8 cellular contexts compared by ENCODE assay signal in genomic region chr15:41493902-41494189, GRCh38. TPM values are rescaled to one million over a fixed set of nuclear protein-coding genes. Genes with fewer than 3 reads are reported as not detected.
DNase-seq lines count a peak whose midpoint lies in the region; ATAC-seq and TF ChIP-seq lines count a peak whose summit lies in the region.

No MANE protein-coding gene starts in this region.

- CTCF ChIA-PET in SK-N-SH (lab: Yijun Ruan, JAX): interaction anchor here (1.1 to 1.7 kb wide), 4 partner anchors 12 to 411 kb away, joined by 3 to 10 read pairs (median 4); no protein-coding TSS in a partner anchor

- H3F3A ChIP-seq in SK-N-SH (replicated peaks; ENCODE audit: insufficient read depth): peaks cover 4% of the 10 kb centered on the region
- H3F3A ChIP-seq in OCI-LY1 (ENCODE audit: insufficient read depth, low read length): no peaks in the 10 kb centered on the region

- H3K4me1 ChIP-seq in SK-N-SH (ENCODE audit: control insufficient read depth in 1 of 2, insufficient read depth in 2 of 2, low read depth in 1 of 2, low read length in 1 of 2) (peaks cover 6% of the 10 kb centered on the region in 2 experiments; a peak in 3 of 4 replicates), OCI-LY1 (ENCODE audit: insufficient read depth, low read length, severe bottlenecking) (peaks cover 29% of the 10 kb centered on the region), gastroesophageal sphincter (peaks cover 0 to 45% (median 22%) of the 10 kb centered on the region in 3 donors), subcutaneous abdominal adipose tissue (ENCODE audit: control insufficient read depth in 5 of 5, insufficient read depth in 5 of 5, low read length in 5 of 5) (peaks cover 1 to 39% (median 35%) of the 10 kb centered on the region in 5 donors)

- POLR2A ChIA-PET in SK-N-SH (lab: Yijun Ruan, JAX): interaction anchor here (2.2 kb wide), 1 partner anchor 50 kb away, joined by 8 read pairs; the partner anchor contains the start of gene RPAP1

- H3K9me3 ChIP-seq in SK-N-SH: no peaks in the 10 kb centered on the region
- H3K9me3 ChIP-seq in OCI-LY1 (ENCODE audit: low read length): no peaks in the 10 kb centered on the region
- no peaks in the 10 kb centered on the region for H3K9me3 ChIP-seq in gastroesophageal sphincter
- no peaks in the 10 kb centered on the region for H3K9me3 ChIP-seq in subcutaneous abdominal adipose tissue (ENCODE audit: control insufficient read depth in 5 of 5, low read length in 5 of 5)

- H3K79me2 ChIP-seq in SK-N-SH (ENCODE audit: insufficient read depth) (no peaks in the 10 kb centered on the region), OCI-LY1 (ENCODE audit: insufficient read depth, low read length) (no peaks in the 10 kb centered on the region)

- ATAC-seq in SK-N-SH treated with all-trans-retinoic acid at 6 μM for 48 hours (no peak), gastroesophageal sphincter (peak; percentile 13), GM21515 (IDR thresholded peaks at IDR 0.05; ENCODE audit: unreplicated experiment) (no peak)

- no peak for TF ChIP-seq RAD21 in SK-N-SH (IDR thresholded peaks at IDR 0.05; ENCODE audit: low read length)

- H3K27me3 ChIP-seq in SK-N-SH (ENCODE audit: insufficient read depth): no peaks in the 10 kb centered on the region
- H3K27me3 ChIP-seq in OCI-LY1 (ENCODE audit: insufficient read depth, low read length): peaks cover 11% of the 10 kb centered on the region
- peaks cover 44% of the 10 kb centered on the region for H3K27me3 ChIP-seq in gastroesophageal sphincter
- H3K27me3 ChIP-seq in subcutaneous abdominal adipose tissue (ENCODE audit: control insufficient read depth in 5 of 5, insufficient read depth in 4 of 5, low read length in 5 of 5): peaks cover 10 to 43% (median 29%) of the 10 kb centered on the region in 5 donors

- TF ChIP-seq CTCF in SK-N-SH (IDR thresholded peaks at IDR 0.05): no peak
- no peak for TF ChIP-seq CTCF in OCI-LY1 (IDR thresholded peaks at IDR 0.05; ENCODE audit: low read length)
- TF ChIP-seq CTCF in gastroesophageal sphincter (IDR thresholded peaks at IDR 0.05): no peak

- no peaks in the 10 kb centered on the region for H3K36me3 ChIP-seq in SK-N-SH (replicated peaks in 1 of 2; ENCODE audit: control insufficient read depth in 1 of 2, insufficient read depth in 2 of 2, low read length in 1 of 2)
- H3K36me3 ChIP-seq in OCI-LY1 (ENCODE audit: insufficient read depth, low read length): no peaks in the 10 kb centered on the region
- H3K36me3 ChIP-seq in gastroesophageal sphincter: no peaks in the 10 kb centered on the region
- no peaks in the 10 kb centered on the region for H3K36me3 ChIP-seq in subcutaneous abdominal adipose tissue (ENCODE audit: control insufficient read depth in 5 of 5, insufficient read depth in 5 of 5, low read length in 5 of 5)

- peak overlapping the region; percentile 56 to 74 for H3K4me3 ChIP-seq in SK-N-SH (ENCODE audit: low read depth in 2 of 2, low read length in 1 of 2)
- H3K4me3 ChIP-seq in OCI-LY1 (ENCODE audit: low read depth, low read length, poor library complexity, severe bottlenecking): peak overlapping the region; percentile 80
- peak overlapping the region; percentile 19 to 66 for H3K4me3 ChIP-seq in gastroesophageal sphincter
- H3K4me3 ChIP-seq in subcutaneous abdominal adipose tissue (ENCODE audit: low read depth in 1 of 5, low read length in 5 of 5): peak overlapping the region in 4 of 5 donors; percentile 50 to 70 (median 60)

- WGBS in SK-N-SH (ENCODE audit: low lambda C conversion rate): no CpG with 5 or more reads among the region's 41 CpGs
- no CpG with 5 or more reads among the region's 41 CpGs for WGBS in gastroesophageal sphincter (ENCODE audit: low coverage in 1 of 2), 2 donors

- DNase-seq in SK-N-SH (no peak), ACHN (no peak), GDM1 (lab: John Stamatoyannopoulos, UW) (no peak)

- in situ Hi-C loops in ACHN (cut with HindIII; ENCODE audit: low pct_ligation_motif_present, low pct_unique_long_range_greater_than_20kb, low sequenced_read_pairs): no loop called here

- H3K9ac ChIP-seq in SK-N-SH (no peak overlapping the region), OCI-LY1 (ENCODE audit: low read length) (no peak overlapping the region; the same call in 1 of the 2 replicates), subcutaneous abdominal adipose tissue (ENCODE audit: low read length in 5 of 5) (no peak overlapping the region)

- TF ChIP-seq EP300 in SK-N-SH (IDR thresholded peaks at IDR 0.05; ENCODE audit: borderline replicate concordance in 1 of 2, low read depth in 1 of 2, low read length in 1 of 2) (no peak), gastroesophageal sphincter (IDR thresholded peaks at IDR 0.05) (no peak)

- H3K27ac ChIP-seq in SK-N-SH (ENCODE audit: low read depth in 2 of 2, low read length in 1 of 2) (no peak overlapping the region), OCI-LY1 (ENCODE audit: low read depth, low read length, poor library complexity, severe bottlenecking) (no peak overlapping the region), gastroesophageal sphincter (peak overlapping the region in 1 of 4 donors; percentile 14), subcutaneous abdominal adipose tissue (ENCODE audit: low read depth, low read length) (no peak overlapping the region)

- no peaks in the 10 kb centered on the region for H3K9me2 ChIP-seq in SK-N-SH
- no peaks in the 10 kb centered on the region for H3K9me2 ChIP-seq in OCI-LY1 (ENCODE audit: low read depth, low read length)

- H3K4me2 ChIP-seq in SK-N-SH (peak overlapping the region; percentile 83), OCI-LY1 (ENCODE audit: low read length) (peak overlapping the region; percentile 100)

- no peak for TF ChIP-seq POLR2A in gastroesophageal sphincter (IDR thresholded peaks at IDR 0.05)

- no peaks in the 10 kb centered on the region for H4K20me1 ChIP-seq in SK-N-SH (ENCODE audit: insufficient read depth)
- no peaks in the 10 kb centered on the region for H4K20me1 ChIP-seq in OCI-LY1 (ENCODE audit: insufficient read depth, low read length)

- H2AFZ ChIP-seq in SK-N-SH (ENCODE audit: low read depth) (peak overlapping the region; percentile 41; the same call in 1 of the 2 replicates), OCI-LY1 (ENCODE audit: low read length) (no peak overlapping the region)

TF ChIP-seq in SK-N-SH, 30 proteins besides CTCF, POLR2A, EP300 and RAD21:
- TF ChIP-seq MXI1 (IDR thresholded peaks at IDR 0.05; ENCODE audit: low read depth, low read length) (0 out of 2 replicates have a peak, but pooled peaks have one; percentile 7), FOXM1 (IDR thresholded peaks at IDR 0.05; ENCODE audit: low read depth) (no peak)
TF ChIP-seq in SK-N-SH: peak in this region for 1.

TF ChIP-seq in SK-N-SH treated with all-trans-retinoic acid at 6 μM for 48 hours, 23 proteins besides CTCF, POLR2A, EP300 and RAD21 (continues in another document):
- TF ChIP-seq PATZ1 (CRISPR knock-in tag; IDR thresholded peaks at IDR 0.05; ENCODE audit: borderline replicate concordance): no peak
- no peak for TF ChIP-seq BACH2 (CRISPR knock-in tag; IDR thresholded peaks at IDR 0.05; ENCODE audit: borderline replicate concordance)
- no peak for TF ChIP-seq ZNF8 (CRISPR knock-in tag; IDR thresholded peaks at IDR 0.05)
- no peak for TF ChIP-seq TOX (CRISPR knock-in tag; IDR thresholded peaks at IDR 0.05; ENCODE audit: borderline replicate concordance)
- TF ChIP-seq, protein P1, sequence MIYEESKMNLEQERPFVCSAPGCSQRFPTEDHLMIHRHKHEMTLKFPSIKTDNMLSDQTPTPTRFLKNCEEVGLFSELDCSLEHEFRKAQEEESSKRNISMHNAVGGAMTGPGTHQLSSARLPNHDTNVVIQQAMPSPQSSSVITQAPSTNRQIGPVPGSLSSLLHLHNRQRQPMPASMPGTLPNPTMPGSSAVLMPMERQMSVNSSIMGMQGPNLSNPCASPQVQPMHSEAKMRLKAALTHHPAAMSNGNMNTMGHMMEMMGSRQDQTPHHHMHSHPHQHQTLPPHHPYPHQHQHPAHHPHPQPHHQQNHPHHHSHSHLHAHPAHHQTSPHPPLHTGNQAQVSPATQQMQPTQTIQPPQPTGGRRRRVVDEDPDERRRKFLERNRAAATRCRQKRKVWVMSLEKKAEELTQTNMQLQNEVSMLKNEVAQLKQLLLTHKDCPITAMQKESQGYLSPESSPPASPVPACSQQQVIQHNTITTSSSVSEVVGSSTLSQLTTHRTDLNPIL (CRISPR knock-in tag; IDR thresholded peaks at IDR 0.05; ENCODE audit: low read depth): no peak

RNA-seq across cellular contexts. Expression of gene ITPKA, which starts 0.2 kb away (rescaled TPM):
- polyA plus RNA-seq in SK-N-SH (2012; rRNA removed): 1.0 and 2.2 TPM in 2 replicates
- polyA plus RNA-seq in SK-N-SH (2012; cell fraction: cytosol; rRNA removed): 0.60 and 1.1 TPM in 2 replicates
- polyA plus RNA-seq in SK-N-SH (2012; cell fraction: nucleus; rRNA removed): 4.9 and 7.4 TPM in 2 replicates
- total RNA-seq in gastroesophageal sphincter: 1 to 10 TPM in 1 of 4 donors, under 1 TPM in 2, not detected in 1; 0.85 to 1.2 (median 0.94) TPM

RNA-seq across cellular contexts. Expression of gene LTK, which starts 19.8 kb away (rescaled TPM):
- polyA plus RNA-seq in SK-N-SH (2012; rRNA removed): 0.06 and 0.07 TPM in 2 replicates
- 0.01 and 0.07 TPM in 2 replicates for polyA plus RNA-seq in SK-N-SH (2012; cell fraction: cytosol; rRNA removed)
- polyA plus RNA-seq in SK-N-SH (2012; cell fraction: nucleus; rRNA removed): 0.87 and 1.6 TPM in 2 replicates
- under 1 TPM in 3 of 4 donors, not detected in 1; 0.16 to 0.54 (median 0.19) TPM for total RNA-seq in gastroesophageal sphincter

RNA-seq across cellular contexts. Expression of gene RPAP1, which starts 50.2 kb away (rescaled TPM):
- 18.0 and 20.2 TPM in 2 replicates for polyA plus RNA-seq in SK-N-SH (2012; rRNA removed)
- 8.4 and 10.4 TPM in 2 replicates for polyA plus RNA-seq in SK-N-SH (2012; cell fraction: cytosol; rRNA removed)
- polyA plus RNA-seq in SK-N-SH (2012; cell fraction: nucleus; rRNA removed): 54.9 and 55.9 TPM in 2 replicates
- 10 to 100 TPM; 10.4 to 33.1 (median 12.6) TPM for total RNA-seq in gastroesophageal sphincter
